Comparison of ENCODE assay signal across 2 cellular contexts in the genomic region with DNA sequence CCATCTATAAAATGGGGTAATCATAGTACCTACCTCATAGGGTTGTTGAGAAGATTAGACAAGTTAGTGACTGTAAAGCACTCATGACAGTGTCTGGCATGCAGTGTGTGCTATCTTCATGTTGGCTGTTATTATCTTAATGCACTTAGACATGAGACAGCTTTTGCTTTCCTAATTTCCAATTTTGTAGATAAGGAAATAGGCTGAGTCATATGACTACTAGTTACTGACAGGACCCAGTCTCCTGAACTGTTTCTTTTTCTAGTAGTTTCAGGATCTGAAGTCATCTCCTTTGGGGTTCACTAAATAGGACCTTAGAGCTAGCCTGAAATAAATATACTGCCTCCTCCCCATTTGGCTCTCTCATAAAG.
TF ChIP-seq lines count a peak whose summit lies in the region.

No MANE protein-coding gene starts in this region.

TF ChIP-seq in liver, 16 proteins besides CTCF, POLR2A, EP300 and RAD21 (continued from another document):
- TF ChIP-seq, protein P1, sequence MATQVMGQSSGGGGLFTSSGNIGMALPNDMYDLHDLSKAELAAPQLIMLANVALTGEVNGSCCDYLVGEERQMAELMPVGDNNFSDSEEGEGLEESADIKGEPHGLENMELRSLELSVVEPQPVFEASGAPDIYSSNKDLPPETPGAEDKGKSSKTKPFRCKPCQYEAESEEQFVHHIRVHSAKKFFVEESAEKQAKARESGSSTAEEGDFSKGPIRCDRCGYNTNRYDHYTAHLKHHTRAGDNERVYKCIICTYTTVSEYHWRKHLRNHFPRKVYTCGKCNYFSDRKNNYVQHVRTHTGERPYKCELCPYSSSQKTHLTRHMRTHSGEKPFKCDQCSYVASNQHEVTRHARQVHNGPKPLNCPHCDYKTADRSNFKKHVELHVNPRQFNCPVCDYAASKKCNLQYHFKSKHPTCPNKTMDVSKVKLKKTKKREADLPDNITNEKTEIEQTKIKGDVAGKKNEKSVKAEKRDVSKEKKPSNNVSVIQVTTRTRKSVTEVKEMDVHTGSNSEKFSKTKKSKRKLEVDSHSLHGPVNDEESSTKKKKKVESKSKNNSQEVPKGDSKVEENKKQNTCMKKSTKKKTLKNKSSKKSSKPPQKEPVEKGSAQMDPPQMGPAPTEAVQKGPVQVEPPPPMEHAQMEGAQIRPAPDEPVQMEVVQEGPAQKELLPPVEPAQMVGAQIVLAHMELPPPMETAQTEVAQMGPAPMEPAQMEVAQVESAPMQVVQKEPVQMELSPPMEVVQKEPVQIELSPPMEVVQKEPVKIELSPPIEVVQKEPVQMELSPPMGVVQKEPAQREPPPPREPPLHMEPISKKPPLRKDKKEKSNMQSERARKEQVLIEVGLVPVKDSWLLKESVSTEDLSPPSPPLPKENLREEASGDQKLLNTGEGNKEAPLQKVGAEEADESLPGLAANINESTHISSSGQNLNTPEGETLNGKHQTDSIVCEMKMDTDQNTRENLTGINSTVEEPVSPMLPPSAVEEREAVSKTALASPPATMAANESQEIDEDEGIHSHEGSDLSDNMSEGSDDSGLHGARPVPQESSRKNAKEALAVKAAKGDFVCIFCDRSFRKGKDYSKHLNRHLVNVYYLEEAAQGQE (IDR thresholded peaks at IDR 0.05), result no peak
- TF ChIP-seq TAF1 (conservative IDR thresholded peaks at IDR 0.05) (no peak), GABPA (IDR thresholded peaks at IDR 0.05 in 1 of 2, conservative IDR thresholded peaks at IDR 0.05 in 1 of 2) (no peak), SP1 (IDR thresholded peaks at IDR 0.05) (no peak), HNF4G (IDR thresholded peaks at IDR 0.05) (no peak), NR2F2 (IDR thresholded peaks at IDR 0.05) (no peak), RXRA (IDR thresholded peaks at IDR 0.05) (no peak)
- TF ChIP-seq, protein P2, sequence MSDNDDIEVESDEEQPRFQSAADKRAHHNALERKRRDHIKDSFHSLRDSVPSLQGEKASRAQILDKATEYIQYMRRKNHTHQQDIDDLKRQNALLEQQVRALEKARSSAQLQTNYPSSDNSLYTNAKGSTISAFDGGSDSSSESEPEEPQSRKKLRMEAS (IDR thresholded peaks at IDR 0.05), result no peak

TF ChIP-seq in HepG2, 621 proteins besides CTCF, POLR2A, EP300 and RAD21:
- TF ChIP-seq, protein P3, sequence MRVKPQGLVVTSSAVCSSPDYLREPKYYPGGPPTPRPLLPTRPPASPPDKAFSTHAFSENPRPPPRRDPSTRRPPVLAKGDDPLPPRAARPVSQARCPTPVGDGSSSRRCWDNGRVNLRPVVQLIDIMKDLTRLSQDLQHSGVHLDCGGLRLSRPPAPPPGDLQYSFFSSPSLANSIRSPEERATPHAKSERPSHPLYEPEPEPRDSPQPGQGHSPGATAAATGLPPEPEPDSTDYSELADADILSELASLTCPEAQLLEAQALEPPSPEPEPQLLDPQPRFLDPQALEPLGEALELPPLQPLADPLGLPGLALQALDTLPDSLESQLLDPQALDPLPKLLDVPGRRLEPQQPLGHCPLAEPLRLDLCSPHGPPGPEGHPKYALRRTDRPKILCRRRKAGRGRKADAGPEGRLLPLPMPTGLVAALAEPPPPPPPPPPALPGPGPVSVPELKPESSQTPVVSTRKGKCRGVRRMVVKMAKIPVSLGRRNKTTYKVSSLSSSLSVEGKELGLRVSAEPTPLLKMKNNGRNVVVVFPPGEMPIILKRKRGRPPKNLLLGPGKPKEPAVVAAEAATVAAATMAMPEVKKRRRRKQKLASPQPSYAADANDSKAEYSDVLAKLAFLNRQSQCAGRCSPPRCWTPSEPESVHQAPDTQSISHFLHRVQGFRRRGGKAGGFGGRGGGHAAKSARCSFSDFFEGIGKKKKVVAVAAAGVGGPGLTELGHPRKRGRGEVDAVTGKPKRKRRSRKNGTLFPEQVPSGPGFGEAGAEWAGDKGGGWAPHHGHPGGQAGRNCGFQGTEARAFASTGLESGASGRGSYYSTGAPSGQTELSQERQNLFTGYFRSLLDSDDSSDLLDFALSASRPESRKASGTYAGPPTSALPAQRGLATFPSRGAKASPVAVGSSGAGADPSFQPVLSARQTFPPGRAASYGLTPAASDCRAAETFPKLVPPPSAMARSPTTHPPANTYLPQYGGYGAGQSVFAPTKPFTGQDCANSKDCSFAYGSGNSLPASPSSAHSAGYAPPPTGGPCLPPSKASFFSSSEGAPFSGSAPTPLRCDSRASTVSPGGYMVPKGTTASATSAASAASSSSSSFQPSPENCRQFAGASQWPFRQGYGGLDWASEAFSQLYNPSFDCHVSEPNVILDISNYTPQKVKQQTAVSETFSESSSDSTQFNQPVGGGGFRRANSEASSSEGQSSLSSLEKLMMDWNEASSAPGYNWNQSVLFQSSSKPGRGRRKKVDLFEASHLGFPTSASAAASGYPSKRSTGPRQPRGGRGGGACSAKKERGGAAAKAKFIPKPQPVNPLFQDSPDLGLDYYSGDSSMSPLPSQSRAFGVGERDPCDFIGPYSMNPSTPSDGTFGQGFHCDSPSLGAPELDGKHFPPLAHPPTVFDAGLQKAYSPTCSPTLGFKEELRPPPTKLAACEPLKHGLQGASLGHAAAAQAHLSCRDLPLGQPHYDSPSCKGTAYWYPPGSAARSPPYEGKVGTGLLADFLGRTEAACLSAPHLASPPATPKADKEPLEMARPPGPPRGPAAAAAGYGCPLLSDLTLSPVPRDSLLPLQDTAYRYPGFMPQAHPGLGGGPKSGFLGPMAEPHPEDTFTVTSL (CRISPR knock-in tag; IDR thresholded peaks at IDR 0.05; ENCODE audit: borderline replicate concordance), result no peak
- TF ChIP-seq RFX1 (IDR thresholded peaks at IDR 0.05) (no peak), ZNF331 (CRISPR knock-in tag; IDR thresholded peaks at IDR 0.05) (no peak), NFYC (CRISPR knock-in tag; IDR thresholded peaks at IDR 0.05) (no peak), ATAD3A (CRISPR knock-in tag; IDR thresholded peaks at IDR 0.05) (no peak), NFIB (CRISPR knock-in tag; IDR thresholded peaks at IDR 0.05; ENCODE audit: borderline replicate concordance) (no peak), TCF7L2 (IDR thresholded peaks at IDR 0.05; ENCODE audit: low read depth, low read length) (no peak), LCORL (IDR thresholded peaks at IDR 0.05) (no peak), LCORL (CRISPR knock-in tag; IDR thresholded peaks at IDR 0.05) (no peak), RARG (CRISPR knock-in tag; IDR thresholded peaks at IDR 0.05; ENCODE audit: low read depth) (no peak), NR2F6 (IDR thresholded peaks at IDR 0.05) (no peak), NR2F6 (CRISPR knock-in tag; IDR thresholded peaks at IDR 0.05) (no peak), ZBTB38 (CRISPR knock-in tag; IDR thresholded peaks at IDR 0.05) (no peak), HNF4G (IDR thresholded peaks at IDR 0.05; ENCODE audit: borderline replicate concordance, low read depth, low read length) (no peak), HNF4G (CRISPR knock-in tag; IDR thresholded peaks at IDR 0.05; ENCODE audit: borderline replicate concordance, low read depth) (no peak), ZNF879 (CRISPR knock-in tag; IDR thresholded peaks at IDR 0.05) (no peak)
- TF ChIP-seq, protein P4, sequence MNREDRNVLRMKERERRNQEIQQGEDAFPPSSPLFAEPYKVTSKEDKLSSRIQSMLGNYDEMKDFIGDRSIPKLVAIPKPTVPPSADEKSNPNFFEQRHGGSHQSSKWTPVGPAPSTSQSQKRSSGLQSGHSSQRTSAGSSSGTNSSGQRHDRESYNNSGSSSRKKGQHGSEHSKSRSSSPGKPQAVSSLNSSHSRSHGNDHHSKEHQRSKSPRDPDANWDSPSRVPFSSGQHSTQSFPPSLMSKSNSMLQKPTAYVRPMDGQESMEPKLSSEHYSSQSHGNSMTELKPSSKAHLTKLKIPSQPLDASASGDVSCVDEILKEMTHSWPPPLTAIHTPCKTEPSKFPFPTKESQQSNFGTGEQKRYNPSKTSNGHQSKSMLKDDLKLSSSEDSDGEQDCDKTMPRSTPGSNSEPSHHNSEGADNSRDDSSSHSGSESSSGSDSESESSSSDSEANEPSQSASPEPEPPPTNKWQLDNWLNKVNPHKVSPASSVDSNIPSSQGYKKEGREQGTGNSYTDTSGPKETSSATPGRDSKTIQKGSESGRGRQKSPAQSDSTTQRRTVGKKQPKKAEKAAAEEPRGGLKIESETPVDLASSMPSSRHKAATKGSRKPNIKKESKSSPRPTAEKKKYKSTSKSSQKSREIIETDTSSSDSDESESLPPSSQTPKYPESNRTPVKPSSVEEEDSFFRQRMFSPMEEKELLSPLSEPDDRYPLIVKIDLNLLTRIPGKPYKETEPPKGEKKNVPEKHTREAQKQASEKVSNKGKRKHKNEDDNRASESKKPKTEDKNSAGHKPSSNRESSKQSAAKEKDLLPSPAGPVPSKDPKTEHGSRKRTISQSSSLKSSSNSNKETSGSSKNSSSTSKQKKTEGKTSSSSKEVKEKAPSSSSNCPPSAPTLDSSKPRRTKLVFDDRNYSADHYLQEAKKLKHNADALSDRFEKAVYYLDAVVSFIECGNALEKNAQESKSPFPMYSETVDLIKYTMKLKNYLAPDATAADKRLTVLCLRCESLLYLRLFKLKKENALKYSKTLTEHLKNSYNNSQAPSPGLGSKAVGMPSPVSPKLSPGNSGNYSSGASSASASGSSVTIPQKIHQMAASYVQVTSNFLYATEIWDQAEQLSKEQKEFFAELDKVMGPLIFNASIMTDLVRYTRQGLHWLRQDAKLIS (CRISPR knock-in tag; IDR thresholded peaks at IDR 0.05), result no peak
- TF ChIP-seq, protein P5, sequence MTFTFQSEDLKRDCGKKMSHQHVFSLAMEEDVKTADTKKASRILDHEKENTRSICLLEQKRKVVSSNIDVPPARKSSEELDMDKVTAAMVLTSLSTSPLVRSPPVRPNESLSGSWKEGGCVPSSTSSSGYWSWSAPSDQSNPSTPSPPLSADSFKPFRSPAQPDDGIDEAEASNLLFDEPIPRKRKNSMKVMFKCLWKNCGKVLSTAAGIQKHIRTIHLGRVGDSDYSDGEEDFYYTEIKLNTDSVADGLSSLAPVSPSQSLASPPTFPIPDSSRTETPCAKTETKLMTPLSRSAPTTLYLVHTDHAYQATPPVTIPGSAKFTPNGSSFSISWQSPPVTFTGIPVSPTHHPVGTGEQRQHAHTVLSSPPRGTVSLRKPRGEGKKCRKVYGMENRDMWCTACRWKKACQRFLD (CRISPR knock-in tag; IDR thresholded peaks at IDR 0.05; ENCODE audit: borderline replicate concordance), result no peak
- TF ChIP-seq, protein P6, sequence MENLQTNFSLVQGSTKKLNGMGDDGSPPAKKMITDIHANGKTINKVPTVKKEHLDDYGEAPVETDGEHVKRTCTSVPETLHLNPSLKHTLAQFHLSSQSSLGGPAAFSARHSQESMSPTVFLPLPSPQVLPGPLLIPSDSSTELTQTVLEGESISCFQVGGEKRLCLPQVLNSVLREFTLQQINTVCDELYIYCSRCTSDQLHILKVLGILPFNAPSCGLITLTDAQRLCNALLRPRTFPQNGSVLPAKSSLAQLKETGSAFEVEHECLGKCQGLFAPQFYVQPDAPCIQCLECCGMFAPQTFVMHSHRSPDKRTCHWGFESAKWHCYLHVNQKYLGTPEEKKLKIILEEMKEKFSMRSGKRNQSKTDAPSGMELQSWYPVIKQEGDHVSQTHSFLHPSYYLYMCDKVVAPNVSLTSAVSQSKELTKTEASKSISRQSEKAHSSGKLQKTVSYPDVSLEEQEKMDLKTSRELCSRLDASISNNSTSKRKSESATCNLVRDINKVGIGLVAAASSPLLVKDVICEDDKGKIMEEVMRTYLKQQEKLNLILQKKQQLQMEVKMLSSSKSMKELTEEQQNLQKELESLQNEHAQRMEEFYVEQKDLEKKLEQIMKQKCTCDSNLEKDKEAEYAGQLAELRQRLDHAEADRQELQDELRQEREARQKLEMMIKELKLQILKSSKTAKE (CRISPR knock-in tag; IDR thresholded peaks at IDR 0.05; ENCODE audit: borderline replicate concordance), result no peak
- TF ChIP-seq, protein P7, sequence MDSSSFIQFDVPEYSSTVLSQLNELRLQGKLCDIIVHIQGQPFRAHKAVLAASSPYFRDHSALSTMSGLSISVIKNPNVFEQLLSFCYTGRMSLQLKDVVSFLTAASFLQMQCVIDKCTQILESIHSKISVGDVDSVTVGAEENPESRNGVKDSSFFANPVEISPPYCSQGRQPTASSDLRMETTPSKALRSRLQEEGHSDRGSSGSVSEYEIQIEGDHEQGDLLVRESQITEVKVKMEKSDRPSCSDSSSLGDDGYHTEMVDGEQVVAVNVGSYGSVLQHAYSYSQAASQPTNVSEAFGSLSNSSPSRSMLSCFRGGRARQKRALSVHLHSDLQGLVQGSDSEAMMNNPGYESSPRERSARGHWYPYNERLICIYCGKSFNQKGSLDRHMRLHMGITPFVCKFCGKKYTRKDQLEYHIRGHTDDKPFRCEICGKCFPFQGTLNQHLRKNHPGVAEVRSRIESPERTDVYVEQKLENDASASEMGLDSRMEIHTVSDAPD (CRISPR knock-in tag; IDR thresholded peaks at IDR 0.05), result no peak
- TF ChIP-seq, protein P8, sequence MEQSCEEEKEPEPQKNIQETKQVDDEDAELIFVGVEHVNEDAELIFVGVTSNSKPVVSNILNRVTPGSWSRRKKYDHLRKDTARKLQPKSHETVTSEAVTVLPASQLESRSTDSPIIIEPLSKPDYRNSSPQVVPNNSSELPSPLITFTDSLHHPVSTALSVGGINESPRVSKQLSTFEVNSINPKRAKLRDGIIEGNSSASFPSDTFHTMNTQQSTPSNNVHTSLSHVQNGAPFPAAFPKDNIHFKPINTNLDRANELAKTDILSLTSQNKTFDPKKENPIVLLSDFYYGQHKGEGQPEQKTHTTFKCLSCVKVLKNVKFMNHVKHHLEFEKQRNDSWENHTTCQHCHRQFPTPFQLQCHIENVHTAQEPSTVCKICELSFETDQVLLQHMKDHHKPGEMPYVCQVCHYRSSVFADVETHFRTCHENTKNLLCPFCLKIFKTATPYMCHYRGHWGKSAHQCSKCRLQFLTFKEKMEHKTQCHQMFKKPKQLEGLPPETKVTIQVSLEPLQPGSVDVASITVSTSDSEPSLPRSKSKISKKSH (CRISPR knock-in tag; IDR thresholded peaks at IDR 0.05; ENCODE audit: borderline replicate concordance), result no peak
- TF ChIP-seq, protein P9, sequence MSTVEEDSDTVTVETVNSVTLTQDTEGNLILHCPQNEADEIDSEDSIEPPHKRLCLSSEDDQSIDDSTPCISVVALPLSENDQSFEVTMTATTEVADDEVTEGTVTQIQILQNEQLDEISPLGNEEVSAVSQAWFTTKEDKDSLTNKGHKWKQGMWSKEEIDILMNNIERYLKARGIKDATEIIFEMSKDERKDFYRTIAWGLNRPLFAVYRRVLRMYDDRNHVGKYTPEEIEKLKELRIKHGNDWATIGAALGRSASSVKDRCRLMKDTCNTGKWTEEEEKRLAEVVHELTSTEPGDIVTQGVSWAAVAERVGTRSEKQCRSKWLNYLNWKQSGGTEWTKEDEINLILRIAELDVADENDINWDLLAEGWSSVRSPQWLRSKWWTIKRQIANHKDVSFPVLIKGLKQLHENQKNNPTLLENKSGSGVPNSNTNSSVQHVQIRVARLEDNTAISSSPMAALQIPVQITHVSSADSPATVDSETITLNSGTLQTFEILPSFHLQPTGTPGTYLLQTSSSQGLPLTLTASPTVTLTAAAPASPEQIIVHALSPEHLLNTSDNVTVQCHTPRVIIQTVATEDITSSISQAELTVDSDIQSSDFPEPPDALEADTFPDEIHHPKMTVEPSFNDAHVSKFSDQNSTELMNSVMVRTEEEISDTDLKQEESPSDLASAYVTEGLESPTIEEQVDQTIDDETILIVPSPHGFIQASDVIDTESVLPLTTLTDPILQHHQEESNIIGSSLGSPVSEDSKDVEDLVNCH (CRISPR knock-in tag; IDR thresholded peaks at IDR 0.05), result no peak
- TF ChIP-seq, protein P10, sequence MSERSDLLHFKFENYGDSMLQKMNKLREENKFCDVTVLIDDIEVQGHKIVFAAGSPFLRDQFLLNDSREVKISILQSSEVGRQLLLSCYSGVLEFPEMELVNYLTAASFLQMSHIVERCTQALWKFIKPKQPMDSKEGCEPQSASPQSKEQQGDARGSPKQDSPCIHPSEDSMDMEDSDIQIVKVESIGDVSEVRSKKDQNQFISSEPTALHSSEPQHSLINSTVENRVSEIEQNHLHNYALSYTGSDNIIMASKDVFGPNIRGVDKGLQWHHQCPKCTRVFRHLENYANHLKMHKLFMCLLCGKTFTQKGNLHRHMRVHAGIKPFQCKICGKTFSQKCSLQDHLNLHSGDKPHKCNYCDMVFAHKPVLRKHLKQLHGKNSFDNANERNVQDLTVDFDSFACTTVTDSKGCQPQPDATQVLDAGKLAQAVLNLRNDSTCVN (CRISPR knock-in tag; IDR thresholded peaks at IDR 0.05; ENCODE audit: borderline replicate concordance), result no peak
